Comparison of ENCODE assay signal across 11 cellular contexts in genomic region chr5:39427225-39427624, GRCh38.
DNase-seq lines count a peak whose midpoint lies in the region; FAIRE-seq and TF ChIP-seq lines count a peak whose summit lies in the region.
"Had no signal": no experiment of that assay in that cellular context is flagged by ENCODE, and none has a peak within 500 bp of the region (broad histone marks: within the 10 kb centered on the region; RNA-seq: fewer than 3 reads in every experiment).

No MANE protein-coding gene starts in this region.

- no peaks in the 10 kb centered on the region for H3K36me3 ChIP-seq in SK-N-MC (ENCODE audit: insufficient read depth, low read length)

- no peak for TF ChIP-seq POLR2A in H54 (IDR thresholded peaks at IDR 0.05; ENCODE audit: low read depth, low read length)

- H3K9me3 ChIP-seq in SK-N-MC (ENCODE audit: low read depth, low read length), result no peaks in the 10 kb centered on the region

- no peak for FAIRE-seq in H54 (lab: Jason Lieb, UNC)

- no peak for TF ChIP-seq CTCF in fibroblast of pulmonary artery (IDR thresholded peaks at IDR 0.05; ENCODE audit: low read length, missing control alignments)
- TF ChIP-seq CTCF in retinal pigment epithelial cell (conservative IDR thresholded peaks at IDR 0.05; ENCODE audit: low read depth, low read length), result no peak

- H3K27ac ChIP-seq in SK-N-MC, result peak overlapping the region; percentile 83

- H3K4me3 ChIP-seq in SK-N-MC (peak overlapping the region; percentile 91), fibroblast of pulmonary artery (replicated peaks; ENCODE audit: low read depth, low read length) (no peak overlapping the region), retinal pigment epithelial cell (ENCODE audit: low read length) (peak overlapping the region; percentile 10)

- DNase-seq in EL (peak; percentile 68), SK-N-MC (ENCODE audit: low read depth, low spot score) (no peak), fibroblast of pulmonary artery (ENCODE audit: low read depth) (peak; percentile 50), retinal pigment epithelial cell (ENCODE audit: low read depth) (peak; percentile 86), H54 (ENCODE audit: insufficient read length, low spot score) (no peak), DMS 273 treated with DMSO at 0.1 percent for 48 hours (lab: John Stamatoyannopoulos, UW) (no peak), C1 segment of cervical spinal cord (lab: John Stamatoyannopoulos, UW) (no peak)
- no peak for DNase-seq in stimulated activated CD4-positive, alpha-beta T cell treated with anti-CD3 and anti-CD28 coated beads, Interleukin-2, amount 100 ng/mL, for 48 hours
- DNase-seq: MV-4-11, NCI-H446 treated with DMSO at 0.1 percent for 48 hours, posterior cingulate gyrus had no signal

- H3K9ac ChIP-seq in SK-N-MC (ENCODE audit: insufficient read length), result peak overlapping the region; percentile 58

Comparison
In these comparisons a context has a peak if more than half of its experiments do, and no peak if none do; other contexts are left out.
1. DNase-seq: peak in EL (single experiment), fibroblast of pulmonary artery (single experiment) and retinal pigment epithelial cell (single experiment); none in SK-N-MC (single experiment), stimulated activated CD4-positive, alpha-beta T cell treated with anti-CD3 and anti-CD28 coated beads, Interleukin-2, amount 100 ng/mL, for 48 hours (0 of 2), H54 (single experiment), DMS 273 treated with DMSO at 0.1 percent for 48 hours (single experiment) and C1 segment of cervical spinal cord (0 of 14).